Comparison of ENCODE assay signal across 1 cellular context in the genomic region with DNA sequence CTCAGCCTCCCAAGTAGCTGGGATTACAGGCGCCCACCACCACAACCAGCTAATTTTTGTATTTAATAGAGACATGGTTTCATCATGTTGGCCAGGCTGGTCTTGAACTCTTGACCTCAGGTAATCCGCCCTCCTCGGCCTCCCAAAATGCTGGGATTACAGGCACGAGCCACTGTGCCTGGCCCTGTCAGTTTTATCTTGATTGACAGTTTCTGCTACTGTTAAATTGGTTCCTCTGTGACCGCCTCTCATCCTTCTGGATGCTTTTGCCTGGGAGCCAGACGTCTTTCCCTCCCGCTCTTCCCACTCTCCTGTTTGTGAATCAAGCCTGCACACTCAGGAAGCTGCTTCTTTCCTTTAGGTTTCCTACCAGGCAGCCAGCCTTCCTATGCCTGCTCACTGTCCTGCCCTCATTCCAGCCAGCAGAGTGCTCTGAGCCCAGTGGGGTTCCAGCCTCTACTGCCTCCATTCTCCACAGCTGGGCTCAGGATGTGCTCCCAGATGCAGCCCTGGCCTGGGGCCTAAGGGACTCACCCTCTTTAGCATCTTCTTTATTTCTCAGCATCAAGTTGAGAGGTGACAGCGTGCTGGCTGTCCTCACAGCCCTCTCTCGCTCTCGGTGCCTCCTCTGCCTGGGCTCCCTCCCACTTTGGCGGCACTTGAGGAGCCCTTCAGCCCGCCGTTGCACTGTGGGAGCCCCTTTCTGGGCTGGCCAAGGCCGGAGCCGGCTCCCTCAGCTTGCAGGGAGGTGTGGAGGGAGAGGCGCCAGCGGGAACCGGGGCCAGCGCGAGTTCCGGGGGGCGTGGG.
TF ChIP-seq lines count a peak whose summit lies in the region.

No MANE protein-coding gene starts in this region.

TF ChIP-seq in K562, 482 proteins besides CTCF, POLR2A, EP300 and RAD21:
- TF ChIP-seq, protein P1, sequence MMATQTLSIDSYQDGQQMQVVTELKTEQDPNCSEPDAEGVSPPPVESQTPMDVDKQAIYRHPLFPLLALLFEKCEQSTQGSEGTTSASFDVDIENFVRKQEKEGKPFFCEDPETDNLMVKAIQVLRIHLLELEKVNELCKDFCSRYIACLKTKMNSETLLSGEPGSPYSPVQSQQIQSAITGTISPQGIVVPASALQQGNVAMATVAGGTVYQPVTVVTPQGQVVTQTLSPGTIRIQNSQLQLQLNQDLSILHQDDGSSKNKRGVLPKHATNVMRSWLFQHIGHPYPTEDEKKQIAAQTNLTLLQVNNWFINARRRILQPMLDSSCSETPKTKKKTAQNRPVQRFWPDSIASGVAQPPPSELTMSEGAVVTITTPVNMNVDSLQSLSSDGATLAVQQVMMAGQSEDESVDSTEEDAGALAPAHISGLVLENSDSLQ (IDR thresholded peaks at IDR 0.05) = peak; percentile 61; the same call in 1 of the 2 replicates
